Comparison of ENCODE assay signal across 9 cellular contexts in the genomic region with DNA sequence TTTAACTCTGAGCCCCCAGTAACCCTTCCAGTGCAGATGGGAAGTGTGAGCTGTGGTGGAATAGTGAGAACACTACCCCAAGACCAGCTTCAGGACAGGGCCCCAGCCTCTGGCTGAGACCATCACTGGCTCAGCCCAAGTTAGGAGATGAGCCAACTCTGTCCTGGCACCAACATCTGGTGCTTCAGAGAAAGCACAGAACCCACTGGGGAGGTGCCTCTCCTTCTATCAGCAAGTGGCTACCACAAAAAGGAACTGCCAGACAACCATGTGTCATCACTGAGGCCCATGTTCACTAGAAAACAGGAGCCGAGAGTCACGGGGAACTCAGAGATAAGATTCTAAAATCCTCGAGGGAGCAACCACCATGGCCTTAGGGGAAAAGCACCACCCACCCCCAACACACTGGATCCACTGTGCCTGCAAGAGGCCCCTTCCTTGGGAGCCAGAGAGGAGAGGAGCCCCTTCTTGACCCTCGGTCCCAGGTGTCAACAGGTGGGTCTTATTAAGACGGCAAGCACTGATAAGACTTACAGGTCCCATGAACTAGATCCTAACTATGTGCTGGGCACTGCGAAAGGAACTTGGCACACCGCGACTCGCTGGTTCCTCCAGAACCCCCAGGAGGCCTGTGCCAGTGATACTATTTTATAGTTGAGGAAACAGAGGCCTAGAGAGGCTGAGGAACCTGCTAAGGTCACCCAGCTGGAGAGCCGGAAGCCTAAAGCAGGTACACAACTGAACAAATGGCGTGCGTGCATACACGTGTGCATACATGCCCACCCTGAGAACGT.
A peak's percentile ranks its signal among the peaks of the same experiment; 100 is the strongest.
DNase-seq lines count a peak whose midpoint lies in the region; ATAC-seq and TF ChIP-seq lines count a peak whose summit lies in the region.
"Had no signal": no experiment of that assay in that cellular context is flagged by ENCODE, and none has a peak within 500 bp of the region (broad histone marks: within the 10 kb centered on the region; RNA-seq: fewer than 3 reads in every experiment).

No MANE protein-coding gene starts in this region.

- peak; percentile 68 for ATAC-seq in activated CD8-positive, alpha-beta memory T cell treated with anti-CD3 and anti-CD28 coated beads, Interleukin-2, amount 10 ng/mL, durations not matched to agents 7 days and 5 days
- peak; percentile 30 for ATAC-seq in HG03469 (IDR thresholded peaks at IDR 0.05; ENCODE audit: unreplicated experiment)

- H3K23ac ChIP-seq in H9 (ENCODE audit: insufficient read length, low read depth, low read length) = no peak overlapping the region

- no peaks in the 10 kb centered on the region for H3K79me1 ChIP-seq in H9 (ENCODE audit: insufficient read depth, low read depth, low read length, poor library complexity, severe bottlenecking)

- peaks cover 65% of the 10 kb centered on the region for H3K4me1 Mint-ChIP-seq in activated CD8-positive, alpha-beta memory T cell treated with anti-CD3 and anti-CD28 coated beads, Interleukin-2, amount 10 ng/mL, durations not matched to agents 7 days and 5 days
- peaks cover 68% of the 10 kb centered on the region for H3K4me1 Mint-ChIP-seq in activated CD4-positive, alpha-beta T cell treated with anti-CD3 and anti-CD28 coated beads, Interleukin-2, amount 10 ng/mL, durations not matched to agents 7 days and 5 days
- H3K4me1 Mint-ChIP-seq in H9 = peaks cover 3 to 11% of the 10 kb centered on the region in 2 experiments; a peak in 3 of 4 replicates

- no peak overlapping the region for H2AK5ac ChIP-seq in H9 (ENCODE audit: insufficient read length, low read length)

- no peak overlapping the region for H2BK12ac ChIP-seq in H9 (ENCODE audit: insufficient read length, low read depth, low read length)

- no peak overlapping the region for H2BK5ac ChIP-seq in H9 (ENCODE audit: insufficient read length, low read length)

- H3K27me3 Mint-ChIP-seq in activated CD8-positive, alpha-beta memory T cell treated with anti-CD3 and anti-CD28 coated beads, Interleukin-2, amount 10 ng/mL, durations not matched to agents 7 days and 5 days = no peaks in the 10 kb centered on the region
- no peaks in the 10 kb centered on the region for H3K27me3 Mint-ChIP-seq in activated CD4-positive, alpha-beta T cell treated with anti-CD3 and anti-CD28 coated beads, Interleukin-2, amount 10 ng/mL, durations not matched to agents 7 days and 5 days
- no peaks in the 10 kb centered on the region for H3K27me3 Mint-ChIP-seq in H9 (ENCODE audit: low read depth)

- CTCF ChIA-PET in activated CD8-positive, alpha-beta memory T cell treated with anti-CD3 and anti-CD28 coated beads, Interleukin-2, amount 10 ng/mL, durations not matched to agents 7 days and 5 days (lab: Charles Lee) = no interaction called here
- CTCF ChIA-PET in activated CD4-positive, alpha-beta T cell treated with anti-CD3 and anti-CD28 coated beads, Interleukin-2, amount 10 ng/mL, durations not matched to agents 7 days and 5 days (lab: Charles Lee) = interaction anchor here (0.7 kb wide), 1 partner anchor 92 kb away, joined by 3 read pairs; no protein-coding TSS in a partner anchor

- H2AFZ ChIP-seq in H9 (ENCODE audit: low read length) = no peak overlapping the region

- 0 out of 2 replicates have a peak, but pooled peaks cover 3% of the 10 kb centered on the region for H3K79me2 ChIP-seq in H9 (ENCODE audit: insufficient read depth, low read length)

- H3K56ac ChIP-seq in H9 (ENCODE audit: insufficient read length, low read depth, low read length) = no peak overlapping the region

- no peak overlapping the region for H3T11ph ChIP-seq in H9 (ENCODE audit: low read length)

- H3K27ac ChIP-seq in sigmoid colon (peak overlapping the region; percentile 54 to 81 (median 70)), H9 (ENCODE audit: insufficient read length, low read depth, low read length) (no peak overlapping the region)
- H3K27ac ChIP-seq: VCaP had no signal

- H3K27ac Mint-ChIP-seq in activated CD8-positive, alpha-beta memory T cell treated with anti-CD3 and anti-CD28 coated beads, Interleukin-2, amount 10 ng/mL, durations not matched to agents 7 days and 5 days = peak overlapping the region; percentile 64
- H3K27ac Mint-ChIP-seq in activated CD4-positive, alpha-beta T cell treated with anti-CD3 and anti-CD28 coated beads, Interleukin-2, amount 10 ng/mL, durations not matched to agents 7 days and 5 days = peak overlapping the region; percentile 78
- H3K27ac Mint-ChIP-seq in H9 = peak overlapping the region in 1 of 3 experiments; percentile 62; a peak in 2 of 7 replicates

- no peaks in the 10 kb centered on the region for H3K23me2 ChIP-seq in H9 (ENCODE audit: insufficient read length, low read depth, low read length, poor library complexity, severe bottlenecking)

- no peaks in the 10 kb centered on the region for H3K27me3 ChIP-seq in sigmoid colon
- no peaks in the 10 kb centered on the region for H3K27me3 ChIP-seq in H9 (ENCODE audit: insufficient read depth, low read length)

- H3K4me3 Mint-ChIP-seq in activated CD8-positive, alpha-beta memory T cell treated with anti-CD3 and anti-CD28 coated beads, Interleukin-2, amount 10 ng/mL, durations not matched to agents 7 days and 5 days = no peak overlapping the region
- no peak overlapping the region for H3K4me3 Mint-ChIP-seq in activated CD4-positive, alpha-beta T cell treated with anti-CD3 and anti-CD28 coated beads, Interleukin-2, amount 10 ng/mL, durations not matched to agents 7 days and 5 days
- H3K4me3 Mint-ChIP-seq in H9 = no peak overlapping the region

- H3K9ac ChIP-seq in H9 (ENCODE audit: extremely low read depth, insufficient read length, low read length) = no peak overlapping the region

- TF ChIP-seq CTCF in sigmoid colon (IDR thresholded peaks at IDR 0.05) (no peak), H9 (conservative IDR thresholded peaks at IDR 0.05) (no peak)

- H3K36me3 Mint-ChIP-seq in activated CD8-positive, alpha-beta memory T cell treated with anti-CD3 and anti-CD28 coated beads, Interleukin-2, amount 10 ng/mL, durations not matched to agents 7 days and 5 days = peaks cover 6% of the 10 kb centered on the region
- H3K36me3 Mint-ChIP-seq in activated CD4-positive, alpha-beta T cell treated with anti-CD3 and anti-CD28 coated beads, Interleukin-2, amount 10 ng/mL, durations not matched to agents 7 days and 5 days (ENCODE audit: low read depth) = peaks cover 20% of the 10 kb centered on the region
- no peaks in the 10 kb centered on the region; a peak in 2 of 7 replicates for H3K36me3 Mint-ChIP-seq in H9 (ENCODE audit: insufficient read depth in 1 of 3, low read depth in 3 of 3)

- no peak overlapping the region for H3K14ac ChIP-seq in H9 (ENCODE audit: insufficient read depth, low read length)

- H3K4me2 ChIP-seq in H9 (ENCODE audit: insufficient read depth, insufficient read length, low read length) = no peak overlapping the region

- no peak overlapping the region for H2BK120ac ChIP-seq in H9 (ENCODE audit: low read depth, low read length, poor library complexity, severe bottlenecking)

- H4K5ac ChIP-seq in H9 (ENCODE audit: insufficient read length, low read depth, low read length) = no peak overlapping the region

- no peak overlapping the region for H3K4ac ChIP-seq in H9 (ENCODE audit: low read depth, low read length)

- intact Hi-C loops in sigmoid colon (cut with DNase I) = loop anchor here (2.0 kb wide), 1 partner anchor 99 kb away; no protein-coding TSS in a partner anchor

- no peaks in the 10 kb centered on the region for H3K9me3 Mint-ChIP-seq in activated CD8-positive, alpha-beta memory T cell treated with anti-CD3 and anti-CD28 coated beads, Interleukin-2, amount 10 ng/mL, durations not matched to agents 7 days and 5 days (ENCODE audit: low read depth)
- H3K9me3 Mint-ChIP-seq in activated CD4-positive, alpha-beta T cell treated with anti-CD3 and anti-CD28 coated beads, Interleukin-2, amount 10 ng/mL, durations not matched to agents 7 days and 5 days = no peaks in the 10 kb centered on the region
- no peaks in the 10 kb centered on the region for H3K9me3 Mint-ChIP-seq in H9

- H4K91ac ChIP-seq in H9 (ENCODE audit: insufficient read length, low read depth, low read length) = no peak overlapping the region

- TF ChIP-seq EP300 in sigmoid colon (IDR thresholded peaks at IDR 0.05) = no peak

- no peak for TF ChIP-seq POLR2A in sigmoid colon (IDR thresholded peaks at IDR 0.05)

- no peak overlapping the region for H4K8ac ChIP-seq in H9 (replicated peaks; ENCODE audit: insufficient read length, low read depth, low read length)

- H2BK20ac ChIP-seq in H9 (ENCODE audit: low read depth, low read length, poor library complexity, severe bottlenecking) = no peak overlapping the region

- no peaks in the 10 kb centered on the region for H3K36me3 ChIP-seq in sigmoid colon

- H4K20me1 ChIP-seq in H9 (ENCODE audit: control insufficient read depth, insufficient read depth, insufficient read length) = no peaks in the 10 kb centered on the region

- no peak overlapping the region for H2BK15ac ChIP-seq in H9 (ENCODE audit: low read depth, low read length)

- H3K9me3 ChIP-seq in sigmoid colon = no peaks in the 10 kb centered on the region
- no peaks in the 10 kb centered on the region for H3K9me3 ChIP-seq in H9 (ENCODE audit: control insufficient read depth, low read depth, low read length)

- POLR2A ChIA-PET in activated CD4-positive, alpha-beta T cell treated with anti-CD3 and anti-CD28 coated beads, Interleukin-2, amount 10 ng/mL, durations not matched to agents 7 days and 5 days (lab: Charles Lee) = no interaction called here

- DNase-seq in activated CD8-positive, alpha-beta memory T cell treated with anti-CD3 and anti-CD28 coated beads, Interleukin-2, amount 10 ng/mL, durations not matched to agents 7 days and 5 days = peak; percentile 56
- no peak for DNase-seq in activated CD8-positive, alpha-beta memory T cell treated with anti-CD3 and anti-CD28 coated beads, Interleukin-2, amount 50 U/mL, for 48 hours
- peak; percentile 36 for DNase-seq in activated CD4-positive, alpha-beta T cell treated with anti-CD3 and anti-CD28 coated beads, Interleukin-2, amount 10 ng/mL, durations not matched to agents 7 days and 5 days
- DNase-seq in fibroblast of gingiva (ENCODE audit: low read depth) (peak; percentile 38), sigmoid colon (peak; percentile 90), NCI-H345 treated with DMSO at 0.1 percent for 48 hours (lab: John Stamatoyannopoulos, UW; ENCODE audit: unreplicated experiment) (no peak), H9 (no peak)

- peaks cover 0 to 71% (median 54%) of the 10 kb centered on the region in 4 donors for H3K4me1 ChIP-seq in sigmoid colon
- H3K4me1 ChIP-seq in H9 (ENCODE audit: insufficient read depth, low read length) = no peaks in the 10 kb centered on the region

- H3K4me3 ChIP-seq in sigmoid colon = no peak overlapping the region

- WGBS in sigmoid colon, 2 donors = 63 to 83% methylated on average over 14 of the region's 14 CpGs
- WGBS in H9 (ENCODE audit: extremely low coverage, insufficient read length, low lambda C conversion rate) = no CpG with 5 or more reads among the region's 14 CpGs

- H3K18ac ChIP-seq in H9 (ENCODE audit: insufficient read length, low read depth, low read length) = no peak overlapping the region

Comparison
In these comparisons a context has a peak if more than half of its experiments do, and no peak if none do; other contexts are left out.
1. DNase-seq: peak in activated CD8-positive, alpha-beta memory T cell treated with anti-CD3 and anti-CD28 coated beads, Interleukin-2, amount 10 ng/mL, durations not matched to agents 7 days and 5 days (single experiment), activated CD4-positive, alpha-beta T cell treated with anti-CD3 and anti-CD28 coated beads, Interleukin-2, amount 10 ng/mL, durations not matched to agents 7 days and 5 days (single experiment), fibroblast of gingiva (single experiment) and sigmoid colon (single experiment); none in activated CD8-positive, alpha-beta memory T cell treated with anti-CD3 and anti-CD28 coated beads, Interleukin-2, amount 50 U/mL, for 48 hours (single experiment), NCI-H345 treated with DMSO at 0.1 percent for 48 hours (single experiment) and H9 (single experiment).